In the genomic region with DNA sequence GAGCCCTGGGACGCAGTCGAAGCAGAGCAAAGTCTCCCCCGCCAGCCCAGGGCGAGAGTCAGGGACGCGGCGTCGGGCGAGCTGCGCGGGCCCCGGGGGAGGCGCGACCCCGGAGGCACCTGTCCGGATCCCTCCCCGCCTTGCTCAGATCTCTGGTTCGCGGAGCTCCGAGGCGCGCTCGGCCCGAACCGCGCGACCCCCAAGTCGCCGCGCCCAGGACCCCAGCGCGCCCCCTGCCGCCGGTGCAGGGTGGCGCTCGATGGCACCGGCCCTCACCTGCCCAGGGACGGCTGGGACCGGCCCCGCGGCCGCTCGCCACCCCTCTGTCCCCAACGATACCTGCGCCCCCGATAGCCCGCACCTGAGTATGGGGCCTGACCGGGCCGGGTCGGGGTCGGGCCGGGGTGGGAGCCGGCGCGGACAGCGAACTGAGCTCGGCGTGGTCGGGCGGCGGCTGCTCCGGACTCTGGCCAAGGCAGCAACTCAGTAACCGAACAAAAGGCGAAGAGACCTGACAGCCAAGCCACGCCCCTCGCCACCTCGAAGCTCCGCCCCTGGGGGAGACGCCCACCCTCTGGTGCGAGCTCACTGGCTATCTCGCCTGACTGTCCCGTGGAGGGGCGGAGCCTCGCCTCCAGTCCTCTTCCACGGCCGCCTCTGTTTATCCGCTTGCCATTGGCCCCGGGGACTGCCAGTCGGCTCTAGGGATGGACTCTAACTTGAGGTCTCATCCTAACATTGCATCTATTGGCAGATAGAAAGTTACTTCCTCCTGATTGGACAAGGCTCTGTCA, we compare ENCODE assay signal across 8 cellular contexts. TPM values are rescaled to one million over a fixed set of nuclear protein-coding genes. Genes with fewer than 3 reads are reported as not detected.
DNase-seq lines count a peak whose midpoint lies in the region; ATAC-seq, FAIRE-seq and TF ChIP-seq lines count a peak whose summit lies in the region.

Gene JUP, minus strand, starts transcription at position 485 of the 794 bp plus-strand sequence. CDS start 14,857 bp downstream, outside the sequence.

- H3K27me3 ChIP-seq in adrenal gland: no peaks in the 10 kb centered on the region
- no peaks in the 10 kb centered on the region for H3K27me3 ChIP-seq in cardiac muscle cell
- no peaks in the 10 kb centered on the region for H3K27me3 ChIP-seq in pancreas
- H3K27me3 ChIP-seq in thyroid gland: no peaks in the 10 kb centered on the region

- H3K4me3 ChIP-seq in HEK293 (ENCODE audit: low read depth, low read length) (peak within 1 kb of the TSS; percentile 61), adrenal gland (peak within 1 kb of the TSS in 3 of 4 donors; percentile 28 to 65 (median 65)), cardiac muscle cell (peak within 1 kb of the TSS; percentile 51), pancreas (peak within 1 kb of the TSS; percentile 52 to 88 (median 70)), thyroid gland (replicated peaks in 1 of 3) (peak within 1 kb of the TSS; percentile 53 to 86 (median 83))

- H3K36me3 ChIP-seq in HEK293 (ENCODE audit: control insufficient read depth in 2 of 2, insufficient read depth in 1 of 2, low read length in 2 of 2) (peaks cover 0 to 6% of the 10 kb centered on the region in 2 experiments; a peak in 2 of 3 replicates), adrenal gland (replicated peaks in 1 of 2) (no peaks in the 10 kb centered on the region), cardiac muscle cell (no peaks in the 10 kb centered on the region), pancreas (no peaks in the 10 kb centered on the region), thyroid gland (no peaks in the 10 kb centered on the region)

- H3K9me3 ChIP-seq in HEK293 (ENCODE audit: control insufficient read depth, insufficient read depth, low read depth, low read length) (no peaks in the 10 kb centered on the region), adrenal gland (replicated peaks in 1 of 3) (no peaks in the 10 kb centered on the region), cardiac muscle cell (ENCODE audit: low read depth) (no peaks in the 10 kb centered on the region), pancreas (no peaks in the 10 kb centered on the region), thyroid gland (no peaks in the 10 kb centered on the region)

- H3K27ac ChIP-seq in HEK293 (ENCODE audit: extremely low read depth, low read depth, low read length) (peak within 1 kb of the TSS; percentile 53; the same call in 1 of the 2 replicates), adrenal gland (peak within 1 kb of the TSS in 4 of 5 donors; percentile 9 to 79 (median 58)), cardiac muscle cell (peak within 1 kb of the TSS; percentile 88), pancreas (peak within 1 kb of the TSS; percentile 90 to 98 (median 95)), thyroid gland (peak within 1 kb of the TSS; percentile 90 to 98 (median 95))

- WGBS in adrenal gland, 4 donors: 0 to 3% (median 0%) methylated on average over 5 to 79 of the region's 79 CpGs
- 0 to 1% methylated on average over 74 to 79 of the region's 79 CpGs for WGBS in pancreas, 2 donors
- 1 to 2% methylated on average over 16 to 22 of the region's 79 CpGs for WGBS in thyroid gland, 2 donors

- POLR2A ChIA-PET in HEK293 (lab: Yijun Ruan, JAX): interaction anchor here (0.6 to 4.4 kb wide), 47 partner anchors 8 to 1607 kb away, joined by 3 to 105 read pairs (median 5); partner anchors contain the start of genes ACLY, DNAJC7, EIF1 and FKBP10

- DNase-seq in DMS79 treated with DMSO at 0.1 percent for 48 hours (lab: John Stamatoyannopoulos, UW) (peak; percentile 99), NCI-H128 (lab: John Stamatoyannopoulos, UW; ENCODE audit: unreplicated experiment) (peak; percentile 96), T follicular helper cell (ENCODE audit: low read depth) (peak; percentile 81), adrenal gland (peak; percentile 99 to 100 (median 100)), cardiac muscle cell (ENCODE audit: low read depth in 1 of 2, low spot score in 1 of 2) (peak; percentile 99 to 100), pancreas (peak; percentile 100), thyroid gland (peak; percentile 100)

- peaks cover 12% of the 10 kb centered on the region for H3K4me1 ChIP-seq in HEK293 (ENCODE audit: control insufficient read depth, insufficient read depth, low read length)
- H3K4me1 ChIP-seq in adrenal gland (replicated peaks in 1 of 2): peaks cover 0 to 34% of the 10 kb centered on the region in 2 donors
- peaks cover 32% of the 10 kb centered on the region for H3K4me1 ChIP-seq in cardiac muscle cell (ENCODE audit: low read depth)
- peaks cover 5 to 29% (median 7%) of the 10 kb centered on the region in 3 donors for H3K4me1 ChIP-seq in pancreas
- H3K4me1 ChIP-seq in thyroid gland: peaks cover 63 to 69% of the 10 kb centered on the region in 2 donors

- FAIRE-seq in pancreas (lab: Jason Lieb, UNC): peak; percentile 94

- TF ChIP-seq CTCF in HEK293 (tag by site-specific recombination; IDR thresholded peaks at IDR 0.05) (peak; percentile 40), adrenal gland (IDR thresholded peaks at IDR 0.05) (peak in 4 of 6 experiments; percentile 28 to 65 (median 58)), cardiac muscle cell (IDR thresholded peaks at IDR 0.05; ENCODE audit: low read depth, low read length) (peak; percentile 35), pancreas (IDR thresholded peaks at IDR 0.05) (peak; percentile 41 to 83 (median 75)), thyroid gland (IDR thresholded peaks at IDR 0.05) (peak in 5 of 6 experiments; percentile 45 to 80 (median 64))

- ATAC-seq in pancreas: peak; percentile 91 to 95 (median 92)

- TF ChIP-seq POLR2A in adrenal gland (IDR thresholded peaks at IDR 0.05) (peak; percentile 91 to 94), thyroid gland (IDR thresholded peaks at IDR 0.05) (peak; percentile 98 to 99)

- intact Hi-C loops in adrenal gland (cut with DNase I): no loop called here
- intact Hi-C loops in pancreas (cut with DNase I): no loop called here
- intact Hi-C loops in thyroid gland (cut with DNase I): no loop called here

- CTCF ChIA-PET in HEK293 (lab: Yijun Ruan, JAX): interaction anchor here (0.5 to 4.7 kb wide), 29 partner anchors 11 to 363 kb away, joined by 3 to 108 read pairs (median 5); partner anchors contain the start of genes HAP1, KLHL10, NT5C3B and P3H4

TF ChIP-seq in HEK293, 187 proteins besides CTCF, POLR2A, EP300 and RAD21 (continues in another document):
- peak; percentile 74 for TF ChIP-seq ZNF677 (tag by site-specific recombination; IDR thresholded peaks at IDR 0.05)
- TF ChIP-seq ZBTB17 (tag by site-specific recombination; IDR thresholded peaks at IDR 0.05): 0 out of 2 replicates have a peak, but pooled peaks have one; percentile 38
- TF ChIP-seq ZNF692 (tag by site-specific recombination; IDR thresholded peaks at IDR 0.05): no peak
- peak; percentile 94 for TF ChIP-seq ZSCAN30 (tag by site-specific recombination; IDR thresholded peaks at IDR 0.05)
- no peak for TF ChIP-seq GLI4 (tag by site-specific recombination; IDR thresholded peaks at IDR 0.05)
- TF ChIP-seq ZNF155 (tag by site-specific recombination; IDR thresholded peaks at IDR 0.05): no peak
- no peak for TF ChIP-seq ZNF776 (tag by site-specific recombination; IDR thresholded peaks at IDR 0.05; ENCODE audit: borderline replicate concordance)
- TF ChIP-seq SCRT2 (tag by site-specific recombination; IDR thresholded peaks at IDR 0.05): no peak
- TF ChIP-seq ZXDB (tag by site-specific recombination; IDR thresholded peaks at IDR 0.05): no peak
- 0 out of 2 replicates have a peak, but pooled peaks have one; percentile 50 for TF ChIP-seq YY1 (tag by site-specific recombination; IDR thresholded peaks at IDR 0.05)
- TF ChIP-seq ZNF768 (tag by site-specific recombination; IDR thresholded peaks at IDR 0.05): no peak
- peak; percentile 66; the same call in 1 of the 2 replicates for TF ChIP-seq ZNF184 (tag by site-specific recombination; IDR thresholded peaks at IDR 0.05)
- TF ChIP-seq ZNF394 (tag by site-specific recombination; IDR thresholded peaks at IDR 0.05; ENCODE audit: borderline replicate concordance): no peak; the same call in 1 of the 2 replicates
- TF ChIP-seq SETDB1 (IDR thresholded peaks at IDR 0.05; ENCODE audit: insufficient read length, low read length): no peak
- peak; percentile 47; the same call in 1 of the 2 replicates for TF ChIP-seq KLF16 (tag by site-specific recombination; IDR thresholded peaks at IDR 0.05)
- TF ChIP-seq, protein P1, sequence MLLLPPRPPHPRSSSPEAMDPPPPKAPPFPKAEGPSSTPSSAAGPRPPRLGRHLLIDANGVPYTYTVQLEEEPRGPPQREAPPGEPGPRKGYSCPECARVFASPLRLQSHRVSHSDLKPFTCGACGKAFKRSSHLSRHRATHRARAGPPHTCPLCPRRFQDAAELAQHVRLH (tag by site-specific recombination; IDR thresholded peaks at IDR 0.05): no peak
- TF ChIP-seq ZNF561 (tag by site-specific recombination; IDR thresholded peaks at IDR 0.05; ENCODE audit: borderline replicate concordance): peak; percentile 89
- TF ChIP-seq KLF1 (tag by site-specific recombination; IDR thresholded peaks at IDR 0.05): peak; percentile 74

RNA-seq across cellular contexts. Expression of gene JUP, which starts in this region (rescaled TPM):
- total RNA-seq in adrenal gland (10 to 100 TPM; 26.0 to 81.3 (median 39.3) TPM), cardiac muscle cell (296 and 359 TPM in 2 replicates), pancreas (10 to 100 TPM; 31.1 to 93.5 (median 42.0) TPM), thyroid gland (100 to 1,000 TPM; 127 to 356 (median 250) TPM)
- polyA plus RNA-seq in adrenal gland (10 to 100 TPM in 2 of 3 donors, 1 to 10 TPM in 1; 4.9 to 27.8 (median 21.1) TPM), cardiac muscle cell (160 and 206 TPM in 2 replicates), pancreas (10 to 100 TPM; 46.8 to 50.4 TPM)

Comparison
In these comparisons a context has a peak if more than half of its experiments do, and no peak if none do; other contexts are left out.
1. Peak in every context shown above with its lines: DNase-seq, ATAC-seq, H3K4me3 ChIP-seq and H3K27ac ChIP-seq.